13 cellular contexts compared by ENCODE assay signal in genomic region chr18:5582849-5583667, GRCh38. TPM values are rescaled to one million over a fixed set of nuclear protein-coding genes. Genes with fewer than 3 reads are reported as not detected.
DNase-seq lines count a peak whose midpoint lies in the region; ATAC-seq and TF ChIP-seq lines count a peak whose summit lies in the region.
"Had no signal": no experiment of that assay in that cellular context is flagged by ENCODE, and none has a peak within 500 bp of the region (broad histone marks: within the 10 kb centered on the region; RNA-seq: fewer than 3 reads in every experiment).

No MANE protein-coding gene starts in this region.

- peaks cover 22% of the 10 kb centered on the region for H3K4me1 Mint-ChIP-seq in dendritic cell treated with granulocyte-macrophage colony-stimulating factor and Interleukin-4, amounts not matched to agents 40 ng/mL and 50 ng/mL, for 4 days (ENCODE audit: low read depth)
- H3K4me1 Mint-ChIP-seq: activated naive CD4-positive, alpha-beta T cell treated with anti-CD3 and anti-CD28 coated beads, Interleukin-2, amount 50 U/mL, for 24 hours had no signal

- ATAC-seq in lung (ENCODE audit: insufficient read depth, low FRiP score) (peak; percentile 28), upper lobe of left lung (ENCODE audit: low FRiP score in 2 of 2) (peak; percentile 64 to 76), GM18505 (IDR thresholded peaks at IDR 0.05; ENCODE audit: unreplicated experiment) (no peak), HG02973 (IDR thresholded peaks at IDR 0.05; ENCODE audit: unreplicated experiment) (no peak)
- ATAC-seq: effector memory CD8-positive, alpha-beta T cell had no signal

- intact Hi-C loops in dendritic cell treated with granulocyte-macrophage colony-stimulating factor and Interleukin-4, amounts not matched to agents 40 ng/mL and 50 ng/mL, for 4 days (cut with micrococcal nuclease) = loop anchor here (2.0 to 10.0 kb wide), 5 partner anchors 38 to 348 kb away; partner anchors contain the start of gene ZBTB14

- H3K27me3 Mint-ChIP-seq in dendritic cell treated with granulocyte-macrophage colony-stimulating factor and Interleukin-4, amounts not matched to agents 40 ng/mL and 50 ng/mL, for 4 days = peaks cover 10% of the 10 kb centered on the region
- H3K27me3 Mint-ChIP-seq: effector memory CD8-positive, alpha-beta T cell had no signal

- no peak overlapping the region for H3K27ac ChIP-seq in lung (ENCODE audit: low read depth in 1 of 2, low read length in 1 of 2)
- peak overlapping the region in 3 of 4 donors; percentile 11 to 72 (median 20) for H3K27ac ChIP-seq in upper lobe of left lung
- H3K27ac ChIP-seq: testis had no signal

- H3K4me3 Mint-ChIP-seq in dendritic cell treated with granulocyte-macrophage colony-stimulating factor and Interleukin-4, amounts not matched to agents 40 ng/mL and 50 ng/mL, for 4 days = peak overlapping the region; percentile 30
- H3K4me3 Mint-ChIP-seq: activated naive CD4-positive, alpha-beta T cell treated with anti-CD3 and anti-CD28 coated beads, Interleukin-2, amount 50 U/mL, for 24 hours; effector memory CD8-positive, alpha-beta T cell had no signal

- H3K4me3 ChIP-seq in lung (no peak overlapping the region), upper lobe of left lung (no peak overlapping the region)
- H3K4me3 ChIP-seq: testis had no signal

- TF ChIP-seq POLR2A in upper lobe of left lung (IDR thresholded peaks at IDR 0.05) (no peak), GM18505 (IDR thresholded peaks at IDR 0.05; ENCODE audit: borderline replicate concordance, extremely low read depth, insufficient read depth, insufficient read length) (no peak)

- peaks cover 0 to 3% of the 10 kb centered on the region in 2 donors for H3K4me1 ChIP-seq in lung (ENCODE audit: control insufficient read depth in 2 of 2, insufficient read depth in 2 of 2, low read length in 2 of 2)
- peaks cover 0 to 3% (median 0%) of the 10 kb centered on the region in 4 donors for H3K4me1 ChIP-seq in upper lobe of left lung

- TF ChIP-seq EP300 in upper lobe of left lung (IDR thresholded peaks at IDR 0.05) = peak; percentile 30 to 65 (median 60)

- peak overlapping the region; percentile 85 for H3K27ac Mint-ChIP-seq in dendritic cell treated with granulocyte-macrophage colony-stimulating factor and Interleukin-4, amounts not matched to agents 40 ng/mL and 50 ng/mL, for 4 days
- H3K27ac Mint-ChIP-seq: activated naive CD4-positive, alpha-beta T cell treated with anti-CD3 and anti-CD28 coated beads, Interleukin-2, amount 50 U/mL, for 24 hours; effector memory CD8-positive, alpha-beta T cell had no signal

- no peaks in the 10 kb centered on the region for H3K36me3 Mint-ChIP-seq in dendritic cell treated with granulocyte-macrophage colony-stimulating factor and Interleukin-4, amounts not matched to agents 40 ng/mL and 50 ng/mL, for 4 days (ENCODE audit: low read depth)
- H3K36me3 Mint-ChIP-seq: activated naive CD4-positive, alpha-beta T cell treated with anti-CD3 and anti-CD28 coated beads, Interleukin-2, amount 50 U/mL, for 24 hours had no signal

- H3K36me3 ChIP-seq in lung (ENCODE audit: control insufficient read depth in 2 of 2, insufficient read depth in 2 of 2, low read length in 2 of 2) (no peaks in the 10 kb centered on the region), upper lobe of left lung (no peaks in the 10 kb centered on the region)

- WGBS in lung, 2 donors = 68 to 70% methylated on average over 10 of the region's 10 CpGs
- WGBS in upper lobe of left lung, 2 donors = 64% methylated on average over 10 of the region's 10 CpGs

- TF ChIP-seq CTCF in lung (IDR thresholded peaks at IDR 0.05; ENCODE audit: control extremely low read depth, extremely low read depth) = no peak
- no peak for TF ChIP-seq CTCF in upper lobe of left lung (IDR thresholded peaks at IDR 0.05)

- H3K9me3 ChIP-seq in lung (ENCODE audit: control insufficient read depth in 2 of 2, insufficient read depth in 1 of 2, low read length in 1 of 2) = no peaks in the 10 kb centered on the region
- no peaks in the 10 kb centered on the region for H3K9me3 ChIP-seq in upper lobe of left lung
- H3K9me3 ChIP-seq: testis had no signal

- DNase-seq in NOMO-1 treated with DMSO at 0.1 percent for 48 hours (lab: John Stamatoyannopoulos, UW; ENCODE audit: unreplicated experiment) = peak; percentile 58
- no peak for DNase-seq in NOMO-1 treated with dmso at 0.1 percent for 144 hours (lab: John Stamatoyannopoulos, UW; ENCODE audit: unreplicated experiment)
- DNase-seq in lung (ENCODE audit: low spot score) = no peak
- DNase-seq in upper lobe of left lung = peak in 1 of 2 donors; percentile 27
- DNase-seq in cerebellar cortex (ENCODE audit: low spot score) = no peak
- DNase-seq: activated CD4-positive, alpha-beta T cell treated with anti-CD3 and anti-CD28 coated beads, Interleukin-2, amount 50 U/mL, for 4 hours; DND-41; effector memory CD8-positive, alpha-beta T cell; testis had no signal

- no peaks in the 10 kb centered on the region for H3K9me3 Mint-ChIP-seq in dendritic cell treated with granulocyte-macrophage colony-stimulating factor and Interleukin-4, amounts not matched to agents 40 ng/mL and 50 ng/mL, for 4 days
- H3K9me3 Mint-ChIP-seq: activated naive CD4-positive, alpha-beta T cell treated with anti-CD3 and anti-CD28 coated beads, Interleukin-2, amount 50 U/mL, for 24 hours; effector memory CD8-positive, alpha-beta T cell had no signal

- H3K27me3 ChIP-seq in lung (ENCODE audit: control insufficient read depth, insufficient read depth) = no peaks in the 10 kb centered on the region
- H3K27me3 ChIP-seq in upper lobe of left lung = no peaks in the 10 kb centered on the region
- H3K27me3 ChIP-seq: testis had no signal

RNA-seq across cellular contexts. Expression of gene EPB41L3, which starts 39.3 kb away (rescaled TPM):
- 10 to 100 TPM; 37.3 to 64.0 TPM for total RNA-seq in lung
- polyA plus RNA-seq in lung = 10 to 100 TPM; 19.0 to 42.4 TPM
- total RNA-seq in upper lobe of left lung = 100 to 1,000 TPM in 2 of 6 donors, 10 to 100 TPM in 4; 56.4 to 268 (median 85.7) TPM

Comparison
In these comparisons a context has a peak if more than half of its experiments do, and no peak if none do; other contexts are left out.
1. ATAC-seq: peak in lung (single experiment) and upper lobe of left lung (2 of 2); none in GM18505 (single experiment) and HG02973 (single experiment).
2. H3K27ac ChIP-seq: peak in upper lobe of left lung (3 of 4); none in lung (0 of 2).